ENCODE assay signal across 8 cellular contexts in genomic region chr5:175658299-175659145, GRCh38. TPM values are rescaled to one million over a fixed set of nuclear protein-coding genes. Genes with fewer than 3 reads are reported as not detected.
DNase-seq lines count a peak whose midpoint lies in the region; ATAC-seq and TF ChIP-seq lines count a peak whose summit lies in the region.

No MANE protein-coding gene starts in this region.

- peaks cover 91% of the 10 kb centered on the region for H3K4me1 Mint-ChIP-seq in activated naive CD4-positive, alpha-beta T cell treated with anti-CD3 and anti-CD28 coated beads, Interleukin-2, amount 10 ng/mL, durations not matched to agents 7 days and 5 days
- H3K4me1 Mint-ChIP-seq in immature natural killer cell = peaks cover 24 to 35% of the 10 kb centered on the region in 2 donors
- H3K4me1 Mint-ChIP-seq in stimulated activated memory B cell treated with anti-CD40 and anti-IgM and Interleukin-4, amounts not matched to agents 10 μg/mL and 1 μg/mL and 100 μg/mL, for 72 hours = peaks cover 9% of the 10 kb centered on the region

- H3K36me3 Mint-ChIP-seq in activated naive CD4-positive, alpha-beta T cell treated with anti-CD3 and anti-CD28 coated beads, Interleukin-2, amount 10 ng/mL, durations not matched to agents 7 days and 5 days = peaks cover 45% of the 10 kb centered on the region
- H3K36me3 Mint-ChIP-seq in immature natural killer cell = no peaks in the 10 kb centered on the region
- no peaks in the 10 kb centered on the region for H3K36me3 Mint-ChIP-seq in stimulated activated memory B cell treated with anti-CD40 and anti-IgM and Interleukin-4, amounts not matched to agents 10 μg/mL and 1 μg/mL and 100 μg/mL, for 72 hours

- peak overlapping the region; percentile 72 for H3K4me3 ChIP-seq in NB4 (ENCODE audit: low read depth, low read length)

- TF ChIP-seq POLR2A in NB4 (IDR thresholded peaks at IDR 0.05; ENCODE audit: extremely low read depth, insufficient read length) = no peak

- TF ChIP-seq CTCF in NB4 (IDR thresholded peaks at IDR 0.05; ENCODE audit: low read depth, low read length) (no peak), GM10248 (IDR thresholded peaks at IDR 0.05; ENCODE audit: control extremely low read depth, extremely low read depth, low read depth, missing control alignments) (no peak)

- CTCF ChIA-PET in activated naive CD4-positive, alpha-beta T cell treated with anti-CD3 and anti-CD28 coated beads, Interleukin-2, amount 10 ng/mL, durations not matched to agents 7 days and 5 days (lab: Charles Lee) = interaction anchor here (0.9 to 2.2 kb wide), 8 partner anchors 26 to 124 kb away, joined by 3 to 14 read pairs (median 4); no protein-coding TSS in a partner anchor
- CTCF ChIA-PET in GM10248 (lab: Yijun Ruan, JAX) = no interaction called here

- DNase-seq in NB4 (ENCODE audit: low read depth) = peak; percentile 72
- DNase-seq in activated naive CD4-positive, alpha-beta T cell treated with anti-CD3 and anti-CD28 coated beads, Interleukin-2, amount 10 ng/mL, durations not matched to agents 7 days and 5 days = peak; percentile 63
- DNase-seq in immature natural killer cell = no peak
- DNase-seq in effector CD4-positive, alpha-beta T cell = no peak
- no peak for DNase-seq in GM10248 (ENCODE audit: extremely low spot score)
- DNase-seq in NCI-H2081 treated with DMSO at 0.1 percent for 48 hours (lab: John Stamatoyannopoulos, UW) = no peak

- peak; percentile 13 for ATAC-seq in stimulated activated memory B cell treated with anti-CD40 and anti-IgM and Interleukin-4, amounts not matched to agents 10 μg/mL and 1 μg/mL and 100 μg/mL, for 72 hours
- ATAC-seq in GM19452 (IDR thresholded peaks at IDR 0.05; ENCODE audit: unreplicated experiment) = no peak

- H3K9me3 Mint-ChIP-seq in activated naive CD4-positive, alpha-beta T cell treated with anti-CD3 and anti-CD28 coated beads, Interleukin-2, amount 10 ng/mL, durations not matched to agents 7 days and 5 days = peaks cover 4% of the 10 kb centered on the region
- H3K9me3 Mint-ChIP-seq in immature natural killer cell = no peaks in the 10 kb centered on the region
- peaks cover 3% of the 10 kb centered on the region for H3K9me3 Mint-ChIP-seq in stimulated activated memory B cell treated with anti-CD40 and anti-IgM and Interleukin-4, amounts not matched to agents 10 μg/mL and 1 μg/mL and 100 μg/mL, for 72 hours

- no peaks in the 10 kb centered on the region for H3K27me3 Mint-ChIP-seq in activated naive CD4-positive, alpha-beta T cell treated with anti-CD3 and anti-CD28 coated beads, Interleukin-2, amount 10 ng/mL, durations not matched to agents 7 days and 5 days
- H3K27me3 Mint-ChIP-seq in immature natural killer cell (ENCODE audit: low read depth in 3 of 3) = peaks cover 18 to 35% (median 20%) of the 10 kb centered on the region in 3 donors
- H3K27me3 Mint-ChIP-seq in stimulated activated memory B cell treated with anti-CD40 and anti-IgM and Interleukin-4, amounts not matched to agents 10 μg/mL and 1 μg/mL and 100 μg/mL, for 72 hours = peaks cover 80% of the 10 kb centered on the region

- POLR2A ChIA-PET in GM10248 (lab: Yijun Ruan, JAX) = no interaction called here

- H3K4me3 Mint-ChIP-seq in activated naive CD4-positive, alpha-beta T cell treated with anti-CD3 and anti-CD28 coated beads, Interleukin-2, amount 10 ng/mL, durations not matched to agents 7 days and 5 days = peak overlapping the region; percentile 94
- H3K4me3 Mint-ChIP-seq in immature natural killer cell = peak overlapping the region; percentile 67 to 80 (median 70)
- H3K4me3 Mint-ChIP-seq in stimulated activated memory B cell treated with anti-CD40 and anti-IgM and Interleukin-4, amounts not matched to agents 10 μg/mL and 1 μg/mL and 100 μg/mL, for 72 hours = peak overlapping the region; percentile 6

- H3K27ac Mint-ChIP-seq in activated naive CD4-positive, alpha-beta T cell treated with anti-CD3 and anti-CD28 coated beads, Interleukin-2, amount 10 ng/mL, durations not matched to agents 7 days and 5 days = peak overlapping the region; percentile 82
- no peak overlapping the region for H3K27ac Mint-ChIP-seq in immature natural killer cell
- no peak overlapping the region for H3K27ac Mint-ChIP-seq in stimulated activated memory B cell treated with anti-CD40 and anti-IgM and Interleukin-4, amounts not matched to agents 10 μg/mL and 1 μg/mL and 100 μg/mL, for 72 hours

RNA-seq across cellular contexts. Expression of gene HRH2, which starts 0.7 kb away (rescaled TPM):
- under 1 TPM; 0.11 to 0.34 (median 0.14) TPM for polyA plus RNA-seq in immature natural killer cell

Comparison
In these comparisons a context has a peak if more than half of its experiments do, and no peak if none do; other contexts are left out.
1. DNase-seq: peak in NB4 (single experiment) and activated naive CD4-positive, alpha-beta T cell treated with anti-CD3 and anti-CD28 coated beads, Interleukin-2, amount 10 ng/mL, durations not matched to agents 7 days and 5 days (single experiment); none in immature natural killer cell (0 of 3), effector CD4-positive, alpha-beta T cell (single experiment), GM10248 (single experiment) and NCI-H2081 treated with DMSO at 0.1 percent for 48 hours (single experiment).
2. H3K4me3 Mint-ChIP-seq: peak in every context shown above with its lines; median percentile 94 in activated naive CD4-positive, alpha-beta T cell treated with anti-CD3 and anti-CD28 coated beads, Interleukin-2, amount 10 ng/mL, durations not matched to agents 7 days and 5 days; 70 in immature natural killer cell; 6 in stimulated activated memory B cell treated with anti-CD40 and anti-IgM and Interleukin-4, amounts not matched to agents 10 μg/mL and 1 μg/mL and 100 μg/mL, for 72 hours.